In the genomic region with DNA sequence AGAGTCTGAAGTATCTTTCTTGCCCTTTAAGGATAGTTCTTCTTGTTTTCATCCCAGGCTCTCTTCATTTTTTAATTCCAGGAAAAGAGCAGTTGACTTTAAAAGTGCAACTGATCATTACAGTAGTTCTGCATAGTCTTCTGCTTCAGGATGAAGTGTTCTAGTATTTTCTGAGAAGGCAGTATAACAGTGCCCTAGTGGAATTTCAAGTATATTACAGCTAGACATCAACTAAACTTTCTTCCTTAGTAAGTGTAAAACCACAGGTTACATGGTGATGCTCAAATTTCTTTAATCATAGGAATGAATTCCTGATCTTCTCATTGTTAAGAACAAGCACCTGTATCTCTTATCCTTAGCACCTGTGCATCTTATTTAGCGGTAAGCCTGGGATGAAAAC, we compare ENCODE assay signal across 1 cellular context.
TF ChIP-seq lines count a peak whose summit lies in the region.

No MANE protein-coding gene starts in this region.

TF ChIP-seq in IMR-90, 13 proteins besides CTCF, POLR2A, EP300 and RAD21:
- no peak for TF ChIP-seq RFX5 (IDR thresholded peaks at IDR 0.05; ENCODE audit: low read depth, low read length)
- no peak for TF ChIP-seq BHLHE40 (IDR thresholded peaks at IDR 0.05; ENCODE audit: low read depth, low read length)
- no peak for TF ChIP-seq MXI1 (IDR thresholded peaks at IDR 0.05; ENCODE audit: borderline replicate concordance, low read depth, low read length)
- TF ChIP-seq RCOR1 (IDR thresholded peaks at IDR 0.05; ENCODE audit: insufficient replicate concordance, low read length), result no peak
- TF ChIP-seq MAFK (IDR thresholded peaks at IDR 0.05; ENCODE audit: low read depth, low read length), result no peak
- TF ChIP-seq SMC3 (IDR thresholded peaks at IDR 0.05; ENCODE audit: low read depth, low read length), result no peak
- TF ChIP-seq, protein P1, sequence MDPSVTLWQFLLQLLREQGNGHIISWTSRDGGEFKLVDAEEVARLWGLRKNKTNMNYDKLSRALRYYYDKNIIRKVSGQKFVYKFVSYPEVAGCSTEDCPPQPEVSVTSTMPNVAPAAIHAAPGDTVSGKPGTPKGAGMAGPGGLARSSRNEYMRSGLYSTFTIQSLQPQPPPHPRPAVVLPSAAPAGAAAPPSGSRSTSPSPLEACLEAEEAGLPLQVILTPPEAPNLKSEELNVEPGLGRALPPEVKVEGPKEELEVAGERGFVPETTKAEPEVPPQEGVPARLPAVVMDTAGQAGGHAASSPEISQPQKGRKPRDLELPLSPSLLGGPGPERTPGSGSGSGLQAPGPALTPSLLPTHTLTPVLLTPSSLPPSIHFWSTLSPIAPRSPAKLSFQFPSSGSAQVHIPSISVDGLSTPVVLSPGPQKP (IDR thresholded peaks at IDR 0.05; ENCODE audit: borderline replicate concordance, low read depth, low read length), result no peak
- TF ChIP-seq CEBPB (IDR thresholded peaks at IDR 0.05; ENCODE audit: low read depth, low read length), result no peak
- no peak for TF ChIP-seq MAZ (IDR thresholded peaks at IDR 0.05; ENCODE audit: borderline replicate concordance, low read depth, low read length)
- TF ChIP-seq, protein P2, sequence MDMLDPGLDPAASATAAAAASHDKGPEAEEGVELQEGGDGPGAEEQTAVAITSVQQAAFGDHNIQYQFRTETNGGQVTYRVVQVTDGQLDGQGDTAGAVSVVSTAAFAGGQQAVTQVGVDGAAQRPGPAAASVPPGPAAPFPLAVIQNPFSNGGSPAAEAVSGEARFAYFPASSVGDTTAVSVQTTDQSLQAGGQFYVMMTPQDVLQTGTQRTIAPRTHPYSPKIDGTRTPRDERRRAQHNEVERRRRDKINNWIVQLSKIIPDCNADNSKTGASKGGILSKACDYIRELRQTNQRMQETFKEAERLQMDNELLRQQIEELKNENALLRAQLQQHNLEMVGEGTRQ (IDR thresholded peaks at IDR 0.05; ENCODE audit: low read depth, low read length), result no peak
- no peak for TF ChIP-seq CHD1 (IDR thresholded peaks at IDR 0.05; ENCODE audit: low read depth, low read length)
